2 cellular contexts compared by ENCODE assay signal in genomic region chr20:36808317-36809257, GRCh38.
TF ChIP-seq lines count a peak whose summit lies in the region.

No MANE protein-coding gene starts in this region.

TF ChIP-seq in WTC11, 78 proteins besides CTCF, POLR2A, EP300 and RAD21 (continued from another document):
- TF ChIP-seq HMGXB4 (CRISPR knock-in tag; IDR thresholded peaks at IDR 0.05): 0 out of 2 replicates have a peak, but pooled peaks have one; percentile 24
- TF ChIP-seq GTF2I (CRISPR knock-in tag; conservative IDR thresholded peaks at IDR 0.05): peak; percentile 67; the same call in 1 of the 2 replicates

TF ChIP-seq in HepG2, 621 proteins besides CTCF, POLR2A, EP300 and RAD21 (continued from another document and continues in another):
- TF ChIP-seq KIAA2018 (CRISPR knock-in tag; IDR thresholded peaks at IDR 0.05; ENCODE audit: borderline replicate concordance) (no peak), MTA3 (CRISPR knock-in tag; IDR thresholded peaks at IDR 0.05) (no peak), ZFP36L2 (CRISPR knock-in tag; IDR thresholded peaks at IDR 0.05) (no peak), SYNCRIP (IDR thresholded peaks at IDR 0.05; ENCODE audit: insufficient read depth, low read depth, low read length) (no peak), HINFP (CRISPR knock-in tag; IDR thresholded peaks at IDR 0.05; ENCODE audit: low read depth) (no peak), PLSCR1 (CRISPR knock-in tag; IDR thresholded peaks at IDR 0.05; ENCODE audit: borderline replicate concordance) (no peak), DZIP1 (CRISPR knock-in tag; IDR thresholded peaks at IDR 0.05) (peak; percentile 67; the same call in 1 of the 2 replicates), ZNF552 (CRISPR knock-in tag; IDR thresholded peaks at IDR 0.05; ENCODE audit: borderline replicate concordance) (no peak), ZNF580 (CRISPR knock-in tag; IDR thresholded peaks at IDR 0.05; ENCODE audit: borderline replicate concordance, low read depth) (peak; percentile 56; the same call in 1 of the 2 replicates), SNAPC5 (CRISPR knock-in tag; IDR thresholded peaks at IDR 0.05; ENCODE audit: borderline replicate concordance) (no peak), EZH2 (conservative IDR thresholded peaks at IDR 0.05; ENCODE audit: low read depth, low read length) (no peak), HMGXB3 (CRISPR knock-in tag; IDR thresholded peaks at IDR 0.05; ENCODE audit: borderline replicate concordance) (no peak), ZNF577 (CRISPR knock-in tag; IDR thresholded peaks at IDR 0.05; ENCODE audit: borderline replicate concordance, low read depth) (no peak), FOSL2 (CRISPR knock-in tag; IDR thresholded peaks at IDR 0.05) (peak; percentile 57; the same call in 1 of the 2 replicates), CC2D1A (CRISPR knock-in tag; IDR thresholded peaks at IDR 0.05) (no peak), NFYC (CRISPR knock-in tag; IDR thresholded peaks at IDR 0.05) (no peak), CHD2 (IDR thresholded peaks at IDR 0.05; ENCODE audit: low read depth, low read length) (peak; percentile 18; the same call in 1 of the 2 replicates), HNF1B (CRISPR knock-in tag; IDR thresholded peaks at IDR 0.05) (peak; percentile 72; the same call in 1 of the 2 replicates), SP2 (CRISPR knock-in tag; IDR thresholded peaks at IDR 0.05) (no peak), ZZZ3 (CRISPR knock-in tag; IDR thresholded peaks at IDR 0.05; ENCODE audit: borderline replicate concordance) (no peak), ZFP82 (CRISPR knock-in tag; IDR thresholded peaks at IDR 0.05; ENCODE audit: borderline replicate concordance) (no peak), ZNF510 (CRISPR knock-in tag; IDR thresholded peaks at IDR 0.05; ENCODE audit: low read depth) (no peak), ZNF207 (IDR thresholded peaks at IDR 0.05; ENCODE audit: borderline replicate concordance) (no peak), BORCS8-MEF2B (CRISPR knock-in tag; IDR thresholded peaks at IDR 0.05) (peak; percentile 75; the same call in 1 of the 2 replicates), CEBPZ (IDR thresholded peaks at IDR 0.05; ENCODE audit: low read length) (no peak), ZNF709 (CRISPR knock-in tag; IDR thresholded peaks at IDR 0.05) (no peak)
